Comparison of ENCODE assay signal across 12 cellular contexts in the genomic region with DNA sequence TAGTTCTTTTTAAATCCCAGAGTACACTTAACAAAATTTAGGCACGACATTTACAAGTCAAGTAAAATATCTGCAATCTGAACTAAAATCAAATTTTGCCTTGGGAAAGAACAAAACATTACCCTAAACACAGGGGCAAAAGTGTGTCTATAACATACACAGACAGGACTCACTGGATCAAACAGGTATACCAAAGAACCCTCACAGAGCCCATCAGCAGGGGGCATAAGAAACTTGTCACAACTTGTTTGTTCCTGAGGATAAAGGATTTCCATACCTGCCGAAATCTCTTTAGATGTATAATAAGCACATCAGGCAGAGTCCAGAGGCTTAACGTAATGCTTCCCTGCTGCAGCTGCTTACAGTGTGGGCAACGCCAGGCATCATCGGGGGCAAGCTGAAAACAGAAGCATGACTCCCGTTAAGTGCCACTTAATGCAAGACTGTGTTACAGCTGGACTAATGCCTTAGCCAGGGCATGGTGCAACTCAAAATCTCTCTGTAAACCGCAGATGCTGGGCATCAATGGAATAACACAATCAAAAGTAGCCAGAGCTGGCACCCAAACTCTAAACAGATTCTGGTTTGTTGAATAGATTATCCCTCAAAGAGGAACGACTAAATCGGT.
A peak's percentile ranks its signal among the peaks of the same experiment; 100 is the strongest.
DNase-seq lines count a peak whose midpoint lies in the region; ATAC-seq and TF ChIP-seq lines count a peak whose summit lies in the region.
"Had no signal": no experiment of that assay in that cellular context is flagged by ENCODE, and none has a peak within 500 bp of the region (broad histone marks: within the 10 kb centered on the region; RNA-seq: fewer than 3 reads in every experiment).

No MANE protein-coding gene starts in this region.

- 90 to 92% methylated on average over 7 of the region's 9 CpGs for WGBS in endodermal cell (ENCODE audit: insufficient coverage in 1 of 2, insufficient read length in 1 of 2), 2 experiments
- 93 to 98% (median 95%) methylated on average over 6 to 9 of the region's 9 CpGs for WGBS in spleen, 5 donors

- H3K4me3 Mint-ChIP-seq in endodermal cell = no peak overlapping the region
- H3K4me3 Mint-ChIP-seq: effector memory CD8-positive, alpha-beta T cell; naive B cell had no signal

- peak overlapping the region; percentile 38 for H3K27ac ChIP-seq in endodermal cell (ENCODE audit: low read depth, low read length)
- no peak overlapping the region for H3K27ac ChIP-seq in spleen

- peak overlapping the region; percentile 18 for H3K27ac Mint-ChIP-seq in endodermal cell
- H3K27ac Mint-ChIP-seq: effector memory CD8-positive, alpha-beta T cell; naive B cell had no signal

- ATAC-seq in HG03280 (IDR thresholded peaks at IDR 0.05; ENCODE audit: unreplicated experiment) = no peak
- ATAC-seq: effector memory CD8-positive, alpha-beta T cell had no signal

- H3K27me3 ChIP-seq in endodermal cell (ENCODE audit: control insufficient read depth, insufficient read depth, low read length, poor library complexity, severe bottlenecking) (no peaks in the 10 kb centered on the region), spleen (replicated peaks in 1 of 7) (no peaks in the 10 kb centered on the region)

- H3K9me3 ChIP-seq in endodermal cell (ENCODE audit: control insufficient read depth, low read length) (no peaks in the 10 kb centered on the region), spleen (no peaks in the 10 kb centered on the region)

- H3K9me3 Mint-ChIP-seq in endodermal cell = no peaks in the 10 kb centered on the region
- H3K9me3 Mint-ChIP-seq: effector memory CD8-positive, alpha-beta T cell; naive B cell had no signal

- H3K4me1 ChIP-seq in endodermal cell (ENCODE audit: control insufficient read depth, insufficient read depth, low read length) (no peaks in the 10 kb centered on the region), spleen (peaks cover 0 to 15% (median 9%) of the 10 kb centered on the region in 6 donors)

- H3K4me3 ChIP-seq in endodermal cell (ENCODE audit: low read length) (no peak overlapping the region), spleen (no peak overlapping the region)

- peak; percentile 7 for DNase-seq in NCI-H2196 (lab: John Stamatoyannopoulos, UW; ENCODE audit: unreplicated experiment)
- no peak for DNase-seq in NCI-H2196 treated with DMSO at 0.1 percent for 48 hours (lab: John Stamatoyannopoulos, UW; ENCODE audit: unreplicated experiment)
- DNase-seq in NCI-H510A treated with DMSO at 0.1 percent for 48 hours (lab: John Stamatoyannopoulos, UW) = peak; percentile 77
- DNase-seq in endodermal cell = no peak
- peak; percentile 69 for DNase-seq in pons (ENCODE audit: low spot score)
- DNase-seq in spleen = no peak
- no peak for DNase-seq in LoVo (ENCODE audit: low spot score)
- DNase-seq: effector memory CD8-positive, alpha-beta T cell; EL; naive B cell; NCI-H2227 treated with DMSO at 0.1 percent for 48 hours had no signal

- peaks cover 70% of the 10 kb centered on the region for H3K36me3 ChIP-seq in endodermal cell (ENCODE audit: control insufficient read depth, insufficient read depth, low read length)
- peaks cover 0 to 69% (median 5%) of the 10 kb centered on the region in 6 donors for H3K36me3 ChIP-seq in spleen

- peaks cover 5% of the 10 kb centered on the region for H3K4me1 Mint-ChIP-seq in endodermal cell
- H3K4me1 Mint-ChIP-seq: naive B cell had no signal

- no peak for TF ChIP-seq POLR2A in spleen (IDR thresholded peaks at IDR 0.05)

- H3K27me3 Mint-ChIP-seq in endodermal cell (ENCODE audit: insufficient read depth) = no peaks in the 10 kb centered on the region
- H3K27me3 Mint-ChIP-seq: effector memory CD8-positive, alpha-beta T cell; naive B cell had no signal

- H3K36me3 Mint-ChIP-seq in endodermal cell (ENCODE audit: low read depth) = peaks cover 58% of the 10 kb centered on the region

- intact Hi-C loops in spleen (cut with DNase I; ENCODE audit: low total_unique reads) = no loop called here

- no peak for TF ChIP-seq CTCF in endodermal cell (conservative IDR thresholded peaks at IDR 0.05)
- no peak for TF ChIP-seq CTCF in spleen (IDR thresholded peaks at IDR 0.05 in 8 of 11, conservative IDR thresholded peaks at IDR 0.05 in 3 of 11)

- no peak overlapping the region for H3K9ac ChIP-seq in endodermal cell (ENCODE audit: extremely low read depth, low read length, poor library complexity, severe bottlenecking)

Comparison
In these comparisons a context has a peak if more than half of its experiments do, and no peak if none do; other contexts are left out.
1. DNase-seq: peak in NCI-H2196 (single experiment), NCI-H510A treated with DMSO at 0.1 percent for 48 hours (single experiment) and pons (single experiment); none in NCI-H2196 treated with DMSO at 0.1 percent for 48 hours (single experiment), endodermal cell (single experiment), spleen (single experiment) and LoVo (single experiment).